39 cellular contexts compared by ENCODE assay signal in genomic region chr19:23706657-23707056, GRCh38.
"Had no signal": no experiment of that assay in that cellular context is flagged by ENCODE, and none has a peak within 500 bp of the region (broad histone marks: within the 10 kb centered on the region; RNA-seq: fewer than 3 reads in every experiment).

No MANE protein-coding gene starts in this region.

- FAIRE-seq: astrocyte, bronchial epithelial cell had no signal

- H3K27me3 ChIP-seq: adrenal gland, ascending aorta, body of pancreas, brain microvascular endothelial cell, breast epithelium, cardiac muscle cell had no signal

- H3K4me3 Mint-ChIP-seq: activated naive CD4-positive, alpha-beta T cell treated with anti-CD3 and anti-CD28 coated beads for 36 hours; activated naive CD4-positive, alpha-beta T cell treated with anti-CD3 and anti-CD28 coated beads, Interleukin-2, amount 10 ng/mL, durations not matched to agents 7 days and 5 days; activated naive CD4-positive, alpha-beta T cell treated with anti-CD3 and anti-CD28 coated beads, Interleukin-2, amount 50 U/mL, for 24 hours; activated naive CD8-positive, alpha-beta T cell; activated naive CD8-positive, alpha-beta T cell treated with anti-CD3 and anti-CD28 coated beads for 36 hours; activated naive CD8-positive, alpha-beta T cell treated with anti-CD3 and anti-CD28 coated beads, Interleukin-2, amount 10 ng/mL, durations not matched to agents 7 days and 5 days; activated naive CD8-positive, alpha-beta T cell treated with anti-CD3 and anti-CD28 coated beads, Interleukin-2, amount 50 U/mL, for 24 hours; activated T-cell treated with anti-CD3 and anti-CD28 coated beads, Interleukin-2, amount 50 U/mL, for 24 hours; activated T-cell treated with anti-CD3 and anti-CD28 coated beads, Interleukin-2, amount 50 U/mL, for 4 hours; activated T-cell treated with anti-CD3 and anti-CD28 coated beads, Interleukin-2, amount 50 U/mL, for 72 hours; activated T-helper 1 cell treated with anti-CD3 and anti-CD28 coated beads, Interleukin-12 subunit alpha, Interleukin-12 subunit beta, Interleukin-2, Interleukin-4 antibody, amounts not matched to agents 30 ng/mL and 10 ng/mL and 1 ng/mL, durations not matched to agents 14 hours and 24 hours and 36 hours; activated T-helper 17 cell treated with anti-CD3 and anti-CD28 coated beads, Interleukin-2, amount 50 U/mL, for 72 hours; brain; central memory CD8-positive, alpha-beta T cell had no signal

- ATAC-seq: activated naive CD4-positive, alpha-beta T cell treated with anti-CD3 and anti-CD28 coated beads, Interleukin-2, amount 50 U/mL, for 72 hours; activated naive CD8-positive, alpha-beta T cell treated with anti-CD3 and anti-CD28 coated beads, Interleukin-2, amount 50 U/mL, for 24 hours; activated T-cell treated with anti-CD3 and anti-CD28 coated beads, Interleukin-2, amount 50 U/mL, for 4 hours; activated T-cell treated with anti-CD3 and anti-CD28 coated beads, Interleukin-2, amount 50 U/mL, for 72 hours; activated T-helper 17 cell treated with anti-CD3 and anti-CD28 coated beads, Interleukin-2, amount 50 U/mL, for 72 hours; body of pancreas had no signal

- H3K4me3 ChIP-seq: adrenal gland, ascending aorta, body of pancreas, breast epithelium, cardiac muscle cell had no signal

- H3K4me1 ChIP-seq: adrenal gland, ascending aorta, body of pancreas, breast epithelium had no signal

- H3K4me1 Mint-ChIP-seq: activated naive CD4-positive, alpha-beta T cell treated with anti-CD3 and anti-CD28 coated beads, Interleukin-2, amount 10 ng/mL, durations not matched to agents 7 days and 5 days; activated naive CD4-positive, alpha-beta T cell treated with anti-CD3 and anti-CD28 coated beads, Interleukin-2, amount 50 U/mL, for 24 hours; activated naive CD8-positive, alpha-beta T cell treated with anti-CD3 and anti-CD28 coated beads for 36 hours; activated naive CD8-positive, alpha-beta T cell treated with anti-CD3 and anti-CD28 coated beads, Interleukin-2, amount 10 ng/mL, durations not matched to agents 7 days and 5 days; activated naive CD8-positive, alpha-beta T cell treated with anti-CD3 and anti-CD28 coated beads, Interleukin-2, amount 50 U/mL, for 24 hours; activated T-helper 17 cell treated with anti-CD3 and anti-CD28 coated beads, Interleukin-2, amount 50 U/mL, for 72 hours; brain; central memory CD8-positive, alpha-beta T cell had no signal

- H3K36me3 ChIP-seq: adrenal gland, ascending aorta, brain microvascular endothelial cell, breast epithelium, cardiac muscle cell had no signal

- H3K36me3 Mint-ChIP-seq: activated naive CD4-positive, alpha-beta T cell treated with anti-CD3 and anti-CD28 coated beads, Interleukin-2, amount 10 ng/mL, durations not matched to agents 7 days and 5 days; activated naive CD8-positive, alpha-beta T cell treated with anti-CD3 and anti-CD28 coated beads for 36 hours; brain had no signal

- H3K27me3 Mint-ChIP-seq: activated naive CD4-positive, alpha-beta T cell treated with anti-CD3 and anti-CD28 coated beads, Interleukin-2, amount 10 ng/mL, durations not matched to agents 7 days and 5 days; activated naive CD8-positive, alpha-beta T cell treated with anti-CD3 and anti-CD28 coated beads for 36 hours; activated naive CD8-positive, alpha-beta T cell treated with anti-CD3 and anti-CD28 coated beads, Interleukin-2, amount 10 ng/mL, durations not matched to agents 7 days and 5 days; activated naive CD8-positive, alpha-beta T cell treated with anti-CD3 and anti-CD28 coated beads, Interleukin-2, amount 50 U/mL, for 24 hours; activated T-cell treated with anti-CD3 and anti-CD28 coated beads, Interleukin-2, amount 50 U/mL, for 24 hours; activated T-helper 17 cell treated with anti-CD3 and anti-CD28 coated beads, Interleukin-2, amount 50 U/mL, for 72 hours; brain had no signal

- H3K9me3 Mint-ChIP-seq: activated T-helper 17 cell treated with anti-CD3 and anti-CD28 coated beads, Interleukin-2, amount 50 U/mL, for 72 hours; central memory CD8-positive, alpha-beta T cell had no signal

- DNase-seq: activated effector memory CD4-positive, alpha-beta T cell treated with anti-CD3 and anti-CD28 coated beads, Interleukin-2, amount 50 U/mL, for 16 hours; activated effector memory CD4-positive, alpha-beta T cell treated with Interleukin-2 at 50 U/mL for 16 hours; activated gamma-delta T cell; activated gamma-delta T cell treated with Interleukin-2 at 50 U/mL for 16 hours; activated naive CD4-positive, alpha-beta T cell; activated naive CD4-positive, alpha-beta T cell treated with anti-CD3 and anti-CD28 coated beads for 36 hours; activated naive CD4-positive, alpha-beta T cell treated with anti-CD3 and anti-CD28 coated beads, Interleukin-2, amount 10 ng/mL, durations not matched to agents 7 days and 5 days; activated naive CD4-positive, alpha-beta T cell treated with anti-CD3 and anti-CD28 coated beads, Interleukin-2, amount 50 U/mL, for 16 hours; activated naive CD4-positive, alpha-beta T cell treated with Interleukin-2 at 50 U/mL for 16 hours; activated naive CD8-positive, alpha-beta T cell treated with anti-CD3 and anti-CD28 coated beads for 36 hours; activated naive CD8-positive, alpha-beta T cell treated with anti-CD3 and anti-CD28 coated beads, Interleukin-2, amount 10 ng/mL, durations not matched to agents 7 days and 5 days; activated naive CD8-positive, alpha-beta T cell treated with anti-CD3 and anti-CD28 coated beads, Interleukin-2, amount 50 U/mL, for 24 hours; activated T-cell treated with anti-CD3 and anti-CD28 coated beads, Interleukin-2, amount 50 U/mL, for 24 hours; activated T-cell treated with anti-CD3 and anti-CD28 coated beads, Interleukin-2, amount 50 U/mL, for 4 hours; activated T-cell treated with anti-CD3 and anti-CD28 coated beads, Interleukin-2, amount 50 U/mL, for 48 hours; activated T-cell treated with anti-CD3 and anti-CD28 coated beads, Interleukin-2, amount 50 U/mL, for 72 hours; adrenal gland; amniotic stem cell; amygdala; anterior cingulate cortex; aorta; body of pancreas; brain microvascular endothelial cell; caudate nucleus; central memory CD4-positive, alpha-beta T cell; cerebellar nuclear complex had no signal

- H3K9me3 ChIP-seq: adrenal gland, ascending aorta, body of pancreas, breast epithelium had no signal

- H3K27ac Mint-ChIP-seq: activated naive CD4-positive, alpha-beta T cell treated with anti-CD3 and anti-CD28 coated beads for 36 hours; activated naive CD4-positive, alpha-beta T cell treated with anti-CD3 and anti-CD28 coated beads, Interleukin-2, amount 10 ng/mL, durations not matched to agents 7 days and 5 days; activated naive CD4-positive, alpha-beta T cell treated with anti-CD3 and anti-CD28 coated beads, Interleukin-2, amount 50 U/mL, for 24 hours; activated naive CD4-positive, alpha-beta T cell treated with anti-CD3 and anti-CD28 coated beads, Interleukin-2, amount 50 U/mL, for 72 hours; activated naive CD8-positive, alpha-beta T cell; activated naive CD8-positive, alpha-beta T cell treated with anti-CD3 and anti-CD28 coated beads for 36 hours; activated naive CD8-positive, alpha-beta T cell treated with anti-CD3 and anti-CD28 coated beads, Interleukin-2, amount 10 ng/mL, durations not matched to agents 7 days and 5 days; activated naive CD8-positive, alpha-beta T cell treated with anti-CD3 and anti-CD28 coated beads, Interleukin-2, amount 50 U/mL, for 24 hours; activated T-cell treated with anti-CD3 and anti-CD28 coated beads, Interleukin-2, amount 50 U/mL, for 24 hours; activated T-cell treated with anti-CD3 and anti-CD28 coated beads, Interleukin-2, amount 50 U/mL, for 72 hours; activated T-helper 1 cell treated with anti-CD3 and anti-CD28 coated beads, Interleukin-12 subunit alpha, Interleukin-12 subunit beta, Interleukin-2, Interleukin-4 antibody, amounts not matched to agents 30 ng/mL and 10 ng/mL and 1 ng/mL, durations not matched to agents 14 hours and 24 hours and 36 hours; activated T-helper 17 cell treated with anti-CD3 and anti-CD28 coated beads, Interleukin-2, amount 50 U/mL, for 72 hours; activated T-helper 2 cell treated with anti-CD3 and anti-CD28 coated beads, Interferon-gamma antibody, Interleukin-2, Interleukin-4, amounts not matched to agents 10 μg/mL and 5 μg/mL and 100 μg/mL, durations not matched to agents 14 hours and 24 hours and 36 hours; brain had no signal

- H3K27ac ChIP-seq: adrenal gland, ascending aorta, body of pancreas, brain microvascular endothelial cell, breast epithelium, cardiac muscle cell had no signal
